29 cellular contexts compared by ENCODE assay signal in genomic region chr13:82772802-82773201, GRCh38.
DNase-seq lines count a peak whose midpoint lies in the region; ATAC-seq and TF ChIP-seq lines count a peak whose summit lies in the region.
"Had no signal": no experiment of that assay in that cellular context is flagged by ENCODE, and none has a peak within 500 bp of the region (broad histone marks: within the 10 kb centered on the region; RNA-seq: fewer than 3 reads in every experiment).

No MANE protein-coding gene starts in this region.

- CTCF ChIA-PET in activated CD4-positive, alpha-beta memory T cell treated with anti-CD3 and anti-CD28 coated beads for 36 hours (lab: Charles Lee) = no interaction called here

- H3K4me3 Mint-ChIP-seq in activated CD4-positive, alpha-beta memory T cell treated with anti-CD3 and anti-CD28 coated beads for 36 hours = no peak overlapping the region
- H3K4me3 Mint-ChIP-seq: activated CD8-positive, alpha-beta T cell treated with anti-CD3 and anti-CD28 coated beads for 36 hours; CD4-positive, CD25-positive, alpha-beta regulatory T cell; neural progenitor cell; WTC11 had no signal

- no peaks in the 10 kb centered on the region for H3K79me2 ChIP-seq in smooth muscle cell (ENCODE audit: low read depth)

- H3K4me3 ChIP-seq in adipocyte (ENCODE audit: low read length) (no peak overlapping the region), smooth muscle cell (no peak overlapping the region)
- H3K4me3 ChIP-seq: neural progenitor cell, psoas muscle, skin epidermis had no signal

- 79% methylated on average over 3 of the region's 3 CpGs for WGBS in smooth muscle cell (ENCODE audit: low lambda C conversion rate)

- no peak for TF ChIP-seq CTCF in smooth muscle cell (IDR thresholded peaks at IDR 0.05; ENCODE audit: borderline replicate concordance, insufficient read depth, poor library complexity, severe bottlenecking)

- H4K20me1 ChIP-seq in smooth muscle cell (ENCODE audit: low read depth) = no peaks in the 10 kb centered on the region

- H3K4me2 ChIP-seq in smooth muscle cell = no peak overlapping the region
- H3K4me2 ChIP-seq: neural progenitor cell had no signal

- no peaks in the 10 kb centered on the region for H3K36me3 Mint-ChIP-seq in activated CD4-positive, alpha-beta memory T cell treated with anti-CD3 and anti-CD28 coated beads for 36 hours
- H3K36me3 Mint-ChIP-seq: CD4-positive, CD25-positive, alpha-beta regulatory T cell; neural progenitor cell had no signal

- H2AFZ ChIP-seq in smooth muscle cell (ENCODE audit: low read depth) = no peak overlapping the region
- H2AFZ ChIP-seq: neural progenitor cell had no signal

- no peak for ATAC-seq in HG03520 (IDR thresholded peaks at IDR 0.05; ENCODE audit: unreplicated experiment)
- ATAC-seq: activated CD8-positive, alpha-beta T cell treated with anti-CD3 and anti-CD28 coated beads for 36 hours; psoas muscle; stimulated activated naive CD8-positive, alpha-beta T cell treated with anti-CD3 and anti-CD28 coated beads, Interleukin-15, Interleukin-2, amounts not matched to agents 100 U/mL and 50 U/mL, for 24 hours; WTC11 had no signal

- DNase-seq in ELR (ENCODE audit: low read depth) (peak; percentile 17), NCI-H2171 (lab: John Stamatoyannopoulos, UW) (peak; percentile 24), adipocyte (ENCODE audit: low read depth) (peak; percentile 25), iris pigment epithelial cell (ENCODE audit: low read depth) (peak; percentile 34), NCI-H187 treated with DMSO at 0.1 percent for 48 hours (lab: John Stamatoyannopoulos, UW) (no peak), smooth muscle cell (lab: John Stamatoyannopoulos, UW; ENCODE audit: unreplicated experiment) (no peak)
- DNase-seq in activated CD4-positive, alpha-beta memory T cell treated with anti-CD3 and anti-CD28 coated beads for 36 hours = no peak
- DNase-seq: activated CD8-positive, alpha-beta T cell treated with anti-CD3 and anti-CD28 coated beads for 36 hours; activated naive CD4-positive, alpha-beta T cell; activated T-cell treated with anti-CD3 and anti-CD28 coated beads, Interleukin-2, amount 50 U/mL, for 1 hour; amniotic stem cell; CD4-positive, CD25-positive, alpha-beta regulatory T cell; central memory CD4-positive, alpha-beta T cell; DMS153; H7; Kasumi-1; NCI-H1105 treated with DMSO at 0.1 percent for 48 hours; NCI-H2081 treated with DMSO at 0.1 percent for 48 hours; NCI-H526; psoas muscle; stimulated activated CD4-positive, alpha-beta T cell treated with anti-CD3 and anti-CD28 coated beads, Interleukin-2, amount 100 ng/mL, for 48 hours; stimulated activated naive CD8-positive, alpha-beta T cell treated with anti-CD3 and anti-CD28 coated beads, Interleukin-15, Interleukin-2, amounts not matched to agents 100 U/mL and 50 U/mL, for 24 hours; T-helper 2 cell; trophoblast cell had no signal

- no peaks in the 10 kb centered on the region for H3K36me3 ChIP-seq in adipocyte (ENCODE audit: control insufficient read depth, insufficient read depth, low read length, severe bottlenecking)
- H3K36me3 ChIP-seq in smooth muscle cell (ENCODE audit: low read depth) = no peaks in the 10 kb centered on the region
- H3K36me3 ChIP-seq: neural progenitor cell had no signal

- H3K4me1 ChIP-seq in adipocyte (ENCODE audit: control insufficient read depth, insufficient read depth, low read length) = peaks cover 21% of the 10 kb centered on the region
- no peaks in the 10 kb centered on the region for H3K4me1 ChIP-seq in smooth muscle cell (ENCODE audit: low read depth)
- H3K4me1 ChIP-seq: neural progenitor cell, psoas muscle had no signal

- intact Hi-C loops in activated CD4-positive, alpha-beta memory T cell treated with anti-CD3 and anti-CD28 coated beads for 36 hours (cut with micrococcal nuclease) = no loop called here

- no peaks in the 10 kb centered on the region for H3F3A ChIP-seq in smooth muscle cell (ENCODE audit: low read depth)

- peaks cover 4% of the 10 kb centered on the region for H3K9me3 ChIP-seq in adipocyte (ENCODE audit: control insufficient read depth, low read length)
- H3K9me3 ChIP-seq in smooth muscle cell (replicated peaks; ENCODE audit: low read depth) = no peaks in the 10 kb centered on the region
- H3K9me3 ChIP-seq: psoas muscle had no signal

- H3K27ac ChIP-seq in smooth muscle cell (ENCODE audit: low read depth) = no peak overlapping the region
- H3K27ac ChIP-seq: epithelial cell of prostate, neural progenitor cell, psoas muscle, skin epidermis had no signal

- no peak overlapping the region for H3K27ac Mint-ChIP-seq in activated CD4-positive, alpha-beta memory T cell treated with anti-CD3 and anti-CD28 coated beads for 36 hours
- H3K27ac Mint-ChIP-seq: activated CD8-positive, alpha-beta T cell treated with anti-CD3 and anti-CD28 coated beads for 36 hours; CD4-positive, CD25-positive, alpha-beta regulatory T cell; neural progenitor cell; WTC11 had no signal

- H3K9ac ChIP-seq in adipocyte (ENCODE audit: low read length) = no peak overlapping the region
- H3K9ac ChIP-seq in smooth muscle cell (ENCODE audit: low read depth) = no peak overlapping the region
- H3K9ac ChIP-seq: neural progenitor cell had no signal

- H3K27me3 Mint-ChIP-seq in activated CD4-positive, alpha-beta memory T cell treated with anti-CD3 and anti-CD28 coated beads for 36 hours = no peaks in the 10 kb centered on the region
- H3K27me3 Mint-ChIP-seq: activated CD8-positive, alpha-beta T cell treated with anti-CD3 and anti-CD28 coated beads for 36 hours; CD4-positive, CD25-positive, alpha-beta regulatory T cell had no signal

- no peaks in the 10 kb centered on the region for H3K4me1 Mint-ChIP-seq in activated CD4-positive, alpha-beta memory T cell treated with anti-CD3 and anti-CD28 coated beads for 36 hours (ENCODE audit: low read depth)
- H3K4me1 Mint-ChIP-seq: CD4-positive, CD25-positive, alpha-beta regulatory T cell; neural progenitor cell; WTC11 had no signal

- H3K27me3 ChIP-seq in adipocyte (replicated peaks; ENCODE audit: control insufficient read depth, insufficient read depth, low read length) (no peaks in the 10 kb centered on the region), smooth muscle cell (ENCODE audit: low read depth) (no peaks in the 10 kb centered on the region)
- H3K27me3 ChIP-seq: neural progenitor cell had no signal

- POLR2A ChIA-PET in activated CD4-positive, alpha-beta memory T cell treated with anti-CD3 and anti-CD28 coated beads for 36 hours (lab: Charles Lee) = no interaction called here

- no peaks in the 10 kb centered on the region for H3K9me3 Mint-ChIP-seq in activated CD4-positive, alpha-beta memory T cell treated with anti-CD3 and anti-CD28 coated beads for 36 hours
- H3K9me3 Mint-ChIP-seq: neural progenitor cell had no signal

Comparison
In these comparisons a context has a peak if more than half of its experiments do, and no peak if none do; other contexts are left out.
1. DNase-seq: peak in ELR (single experiment), NCI-H2171 (single experiment), adipocyte (single experiment) and iris pigment epithelial cell (single experiment); none in activated CD4-positive, alpha-beta memory T cell treated with anti-CD3 and anti-CD28 coated beads for 36 hours (single experiment), NCI-H187 treated with DMSO at 0.1 percent for 48 hours (single experiment) and smooth muscle cell (single experiment).